16 cellular contexts compared by ENCODE assay signal in genomic region chr1:53286950-53287349, GRCh38. TPM values are rescaled to one million over a fixed set of nuclear protein-coding genes. Genes with fewer than 3 reads are reported as not detected.
A peak's percentile ranks its signal among the peaks of the same experiment; 100 is the strongest.
DNase-seq lines count a peak whose midpoint lies in the region; ATAC-seq lines count a peak whose summit lies in the region.
"Had no signal": no experiment of that assay in that cellular context is flagged by ENCODE, and none has a peak within 500 bp of the region (broad histone marks: within the 10 kb centered on the region; RNA-seq: fewer than 3 reads in every experiment).

No MANE protein-coding gene starts in this region.

- no peaks in the 10 kb centered on the region for H3K9me3 Mint-ChIP-seq in naive thymus-derived CD8-positive, alpha-beta T cell
- H3K9me3 Mint-ChIP-seq: activated naive CD4-positive, alpha-beta T cell treated with anti-CD3 and anti-CD28 coated beads, Interleukin-2, amount 50 U/mL, for 24 hours; stimulated activated naive B cell treated with anti-CD40 and anti-IgM and Interleukin-4, amounts not matched to agents 10 μg/mL and 1 μg/mL and 100 μg/mL, for 72 hours had no signal

- H3K4me3 Mint-ChIP-seq in naive thymus-derived CD8-positive, alpha-beta T cell, result no peak overlapping the region
- H3K4me3 Mint-ChIP-seq: activated naive CD4-positive, alpha-beta T cell treated with anti-CD3 and anti-CD28 coated beads, Interleukin-2, amount 50 U/mL, for 24 hours; stimulated activated naive B cell treated with anti-CD40 and anti-IgM and Interleukin-4, amounts not matched to agents 10 μg/mL and 1 μg/mL and 100 μg/mL, for 72 hours had no signal

- no peak for ATAC-seq in naive thymus-derived CD8-positive, alpha-beta T cell
- ATAC-seq: right cardiac atrium had no signal

- no peaks in the 10 kb centered on the region for H3K27me3 Mint-ChIP-seq in naive thymus-derived CD8-positive, alpha-beta T cell
- H3K27me3 Mint-ChIP-seq: activated naive CD4-positive, alpha-beta T cell treated with anti-CD3 and anti-CD28 coated beads, Interleukin-2, amount 50 U/mL, for 24 hours; stimulated activated naive B cell treated with anti-CD40 and anti-IgM and Interleukin-4, amounts not matched to agents 10 μg/mL and 1 μg/mL and 100 μg/mL, for 72 hours had no signal

- POLR2A ChIA-PET in naive thymus-derived CD8-positive, alpha-beta T cell (lab: Charles Lee), result no interaction called here

- peak in 2 of 3 experiments; percentile 34 to 62 for DNase-seq in NCI-H1417 (lab: John Stamatoyannopoulos, UW)
- no peak for DNase-seq in NCI-H1417 treated with DMSO at 0.1 percent for 48 hours (lab: John Stamatoyannopoulos, UW)
- peak; percentile 45 for DNase-seq in DMS79 (lab: John Stamatoyannopoulos, UW)
- DNase-seq in NCI-H2227 treated with DMSO at 0.1 percent for 48 hours (lab: John Stamatoyannopoulos, UW), result peak; percentile 17
- DNase-seq in glomerular visceral epithelial cell (ENCODE audit: extremely low spot score), result peak; percentile 6
- DNase-seq in naive thymus-derived CD8-positive, alpha-beta T cell, result no peak
- DNase-seq in hepatic stellate cell (ENCODE audit: low spot score), result no peak
- no peak for DNase-seq in pons (ENCODE audit: low spot score)
- DNase-seq: 8988T; activated CD4-positive, alpha-beta T cell treated with anti-CD3 and anti-CD28 coated beads, Interleukin-2, amount 50 U/mL, for 4 hours; Kasumi-1; NCI-H187 treated with DMSO at 0.1 percent for 48 hours; right cardiac atrium; stimulated activated naive B cell treated with anti-CD40 and anti-IgM and Interleukin-4, amounts not matched to agents 10 μg/mL and 1 μg/mL and 100 μg/mL, for 72 hours; trophoblast cell had no signal

- H3K36me3 Mint-ChIP-seq in naive thymus-derived CD8-positive, alpha-beta T cell, result peaks cover 0 to 4% (median 3%) of the 10 kb centered on the region in 3 donors
- H3K36me3 Mint-ChIP-seq: activated naive CD4-positive, alpha-beta T cell treated with anti-CD3 and anti-CD28 coated beads, Interleukin-2, amount 50 U/mL, for 24 hours had no signal

- peak overlapping the region in 1 of 10 donors; percentile 39 for H3K27ac Mint-ChIP-seq in naive thymus-derived CD8-positive, alpha-beta T cell
- H3K27ac Mint-ChIP-seq: activated naive CD4-positive, alpha-beta T cell treated with anti-CD3 and anti-CD28 coated beads, Interleukin-2, amount 50 U/mL, for 24 hours; stimulated activated naive B cell treated with anti-CD40 and anti-IgM and Interleukin-4, amounts not matched to agents 10 μg/mL and 1 μg/mL and 100 μg/mL, for 72 hours had no signal

- peaks cover 0 to 3% (median 0%) of the 10 kb centered on the region in 4 donors for H3K4me1 Mint-ChIP-seq in naive thymus-derived CD8-positive, alpha-beta T cell
- H3K4me1 Mint-ChIP-seq: activated naive CD4-positive, alpha-beta T cell treated with anti-CD3 and anti-CD28 coated beads, Interleukin-2, amount 50 U/mL, for 24 hours had no signal

RNA-seq across cellular contexts. Expression of gene LRP8, which starts 40.9 kb away (rescaled TPM):
- 10 to 100 TPM; 11.4 to 11.7 TPM for total RNA-seq in naive thymus-derived CD8-positive, alpha-beta T cell
- 1 to 10 TPM in 2 of 3 donors, under 1 TPM in 1; 0.75 to 1.4 (median 1.3) TPM for polyA plus RNA-seq in naive thymus-derived CD8-positive, alpha-beta T cell

RNA-seq across cellular contexts. Expression of gene MAGOH, which starts 48.6 kb away (rescaled TPM):
- total RNA-seq in naive thymus-derived CD8-positive, alpha-beta T cell, result 10 to 100 TPM; 54.1 to 61.1 TPM
- 100 to 1,000 TPM in 2 of 3 donors, 10 to 100 TPM in 1; 99.7 to 116 (median 114) TPM for polyA plus RNA-seq in naive thymus-derived CD8-positive, alpha-beta T cell

Comparison
In these comparisons a context has a peak if more than half of its experiments do, and no peak if none do; other contexts are left out.
1. DNase-seq: peak in NCI-H1417 (2 of 3), DMS79 (single experiment), NCI-H2227 treated with DMSO at 0.1 percent for 48 hours (single experiment) and glomerular visceral epithelial cell (single experiment); none in NCI-H1417 treated with DMSO at 0.1 percent for 48 hours (single experiment), naive thymus-derived CD8-positive, alpha-beta T cell (0 of 10), hepatic stellate cell (single experiment) and pons (single experiment).